In the genomic region with DNA sequence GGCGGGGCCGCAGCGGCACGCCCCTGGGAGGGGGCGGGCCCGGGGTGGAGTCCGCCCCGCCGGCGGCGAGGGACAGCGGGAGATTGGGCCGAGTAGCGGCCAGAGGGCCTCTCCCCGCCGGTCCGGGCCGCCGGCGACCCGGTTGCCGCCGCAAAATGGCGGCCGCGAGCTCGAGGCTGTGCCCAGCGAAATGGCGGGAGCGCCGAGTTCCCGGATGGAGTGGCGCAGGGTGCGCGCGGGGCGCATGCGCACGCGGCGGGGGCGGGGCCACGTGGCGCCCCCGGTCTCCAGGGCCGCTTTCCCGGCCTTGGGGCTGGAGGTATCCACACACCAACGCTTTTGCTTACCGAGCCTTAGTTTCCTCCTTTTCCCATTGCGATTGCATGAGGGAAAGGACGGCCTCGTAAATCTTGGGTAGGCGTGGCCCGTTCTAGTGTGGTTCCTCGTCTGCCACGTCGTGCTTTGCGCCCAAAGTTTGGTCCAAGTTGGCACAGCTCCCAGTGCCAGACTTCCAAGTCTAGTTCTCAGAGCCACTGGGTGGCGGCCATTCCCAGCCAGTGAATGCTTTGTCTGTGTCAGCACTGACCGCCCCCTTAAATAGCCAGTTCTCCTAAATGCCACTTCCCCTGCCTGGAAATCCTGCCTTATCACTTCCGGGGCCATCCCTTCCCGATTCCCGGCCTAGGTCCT, we compare ENCODE assay signal across 1 cellular context.
TF ChIP-seq lines count a peak whose summit lies in the region.

No MANE protein-coding gene starts in this region.

TF ChIP-seq in K562, 482 proteins besides CTCF, POLR2A, EP300 and RAD21 (continued from another document and continues in another):
- TF ChIP-seq, protein P1, sequence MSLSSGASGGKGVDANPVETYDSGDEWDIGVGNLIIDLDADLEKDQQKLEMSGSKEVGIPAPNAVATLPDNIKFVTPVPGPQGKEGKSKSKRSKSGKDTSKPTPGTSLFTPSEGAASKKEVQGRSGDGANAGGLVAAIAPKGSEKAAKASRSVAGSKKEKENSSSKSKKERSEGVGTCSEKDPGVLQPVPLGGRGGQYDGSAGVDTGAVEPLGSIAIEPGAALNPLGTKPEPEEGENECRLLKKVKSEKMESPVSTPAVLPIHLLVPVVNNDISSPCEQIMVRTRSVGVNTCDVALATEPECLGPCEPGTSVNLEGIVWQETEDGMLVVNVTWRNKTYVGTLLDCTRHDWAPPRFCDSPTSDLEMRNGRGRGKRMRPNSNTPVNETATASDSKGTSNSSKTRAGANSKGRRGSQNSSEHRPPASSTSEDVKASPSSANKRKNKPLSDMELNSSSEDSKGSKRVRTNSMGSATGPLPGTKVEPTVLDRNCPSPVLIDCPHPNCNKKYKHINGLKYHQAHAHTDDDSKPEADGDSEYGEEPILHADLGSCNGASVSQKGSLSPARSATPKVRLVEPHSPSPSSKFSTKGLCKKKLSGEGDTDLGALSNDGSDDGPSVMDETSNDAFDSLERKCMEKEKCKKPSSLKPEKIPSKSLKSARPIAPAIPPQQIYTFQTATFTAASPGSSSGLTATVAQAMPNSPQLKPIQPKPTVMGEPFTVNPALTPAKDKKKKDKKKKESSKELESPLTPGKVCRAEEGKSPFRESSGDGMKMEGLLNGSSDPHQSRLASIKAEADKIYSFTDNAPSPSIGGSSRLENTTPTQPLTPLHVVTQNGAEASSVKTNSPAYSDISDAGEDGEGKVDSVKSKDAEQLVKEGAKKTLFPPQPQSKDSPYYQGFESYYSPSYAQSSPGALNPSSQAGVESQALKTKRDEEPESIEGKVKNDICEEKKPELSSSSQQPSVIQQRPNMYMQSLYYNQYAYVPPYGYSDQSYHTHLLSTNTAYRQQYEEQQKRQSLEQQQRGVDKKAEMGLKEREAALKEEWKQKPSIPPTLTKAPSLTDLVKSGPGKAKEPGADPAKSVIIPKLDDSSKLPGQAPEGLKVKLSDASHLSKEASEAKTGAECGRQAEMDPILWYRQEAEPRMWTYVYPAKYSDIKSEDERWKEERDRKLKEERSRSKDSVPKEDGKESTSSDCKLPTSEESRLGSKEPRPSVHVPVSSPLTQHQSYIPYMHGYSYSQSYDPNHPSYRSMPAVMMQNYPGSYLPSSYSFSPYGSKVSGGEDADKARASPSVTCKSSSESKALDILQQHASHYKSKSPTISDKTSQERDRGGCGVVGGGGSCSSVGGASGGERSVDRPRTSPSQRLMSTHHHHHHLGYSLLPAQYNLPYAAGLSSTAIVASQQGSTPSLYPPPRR (CRISPR knock-in tag; IDR thresholded peaks at IDR 0.05; ENCODE audit: borderline replicate concordance) = no peak
- TF ChIP-seq PYGO2 (tag; IDR thresholded peaks at IDR 0.05) = no peak
- no peak for TF ChIP-seq NCOA6 (IDR thresholded peaks at IDR 0.05)
- TF ChIP-seq, protein P2, sequence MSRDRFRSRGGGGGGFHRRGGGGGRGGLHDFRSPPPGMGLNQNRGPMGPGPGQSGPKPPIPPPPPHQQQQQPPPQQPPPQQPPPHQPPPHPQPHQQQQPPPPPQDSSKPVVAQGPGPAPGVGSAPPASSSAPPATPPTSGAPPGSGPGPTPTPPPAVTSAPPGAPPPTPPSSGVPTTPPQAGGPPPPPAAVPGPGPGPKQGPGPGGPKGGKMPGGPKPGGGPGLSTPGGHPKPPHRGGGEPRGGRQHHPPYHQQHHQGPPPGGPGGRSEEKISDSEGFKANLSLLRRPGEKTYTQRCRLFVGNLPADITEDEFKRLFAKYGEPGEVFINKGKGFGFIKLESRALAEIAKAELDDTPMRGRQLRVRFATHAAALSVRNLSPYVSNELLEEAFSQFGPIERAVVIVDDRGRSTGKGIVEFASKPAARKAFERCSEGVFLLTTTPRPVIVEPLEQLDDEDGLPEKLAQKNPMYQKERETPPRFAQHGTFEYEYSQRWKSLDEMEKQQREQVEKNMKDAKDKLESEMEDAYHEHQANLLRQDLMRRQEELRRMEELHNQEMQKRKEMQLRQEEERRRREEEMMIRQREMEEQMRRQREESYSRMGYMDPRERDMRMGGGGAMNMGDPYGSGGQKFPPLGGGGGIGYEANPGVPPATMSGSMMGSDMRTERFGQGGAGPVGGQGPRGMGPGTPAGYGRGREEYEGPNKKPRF (IDR thresholded peaks at IDR 0.05; ENCODE audit: low read depth, low read length) = no peak
- TF ChIP-seq, protein P3, sequence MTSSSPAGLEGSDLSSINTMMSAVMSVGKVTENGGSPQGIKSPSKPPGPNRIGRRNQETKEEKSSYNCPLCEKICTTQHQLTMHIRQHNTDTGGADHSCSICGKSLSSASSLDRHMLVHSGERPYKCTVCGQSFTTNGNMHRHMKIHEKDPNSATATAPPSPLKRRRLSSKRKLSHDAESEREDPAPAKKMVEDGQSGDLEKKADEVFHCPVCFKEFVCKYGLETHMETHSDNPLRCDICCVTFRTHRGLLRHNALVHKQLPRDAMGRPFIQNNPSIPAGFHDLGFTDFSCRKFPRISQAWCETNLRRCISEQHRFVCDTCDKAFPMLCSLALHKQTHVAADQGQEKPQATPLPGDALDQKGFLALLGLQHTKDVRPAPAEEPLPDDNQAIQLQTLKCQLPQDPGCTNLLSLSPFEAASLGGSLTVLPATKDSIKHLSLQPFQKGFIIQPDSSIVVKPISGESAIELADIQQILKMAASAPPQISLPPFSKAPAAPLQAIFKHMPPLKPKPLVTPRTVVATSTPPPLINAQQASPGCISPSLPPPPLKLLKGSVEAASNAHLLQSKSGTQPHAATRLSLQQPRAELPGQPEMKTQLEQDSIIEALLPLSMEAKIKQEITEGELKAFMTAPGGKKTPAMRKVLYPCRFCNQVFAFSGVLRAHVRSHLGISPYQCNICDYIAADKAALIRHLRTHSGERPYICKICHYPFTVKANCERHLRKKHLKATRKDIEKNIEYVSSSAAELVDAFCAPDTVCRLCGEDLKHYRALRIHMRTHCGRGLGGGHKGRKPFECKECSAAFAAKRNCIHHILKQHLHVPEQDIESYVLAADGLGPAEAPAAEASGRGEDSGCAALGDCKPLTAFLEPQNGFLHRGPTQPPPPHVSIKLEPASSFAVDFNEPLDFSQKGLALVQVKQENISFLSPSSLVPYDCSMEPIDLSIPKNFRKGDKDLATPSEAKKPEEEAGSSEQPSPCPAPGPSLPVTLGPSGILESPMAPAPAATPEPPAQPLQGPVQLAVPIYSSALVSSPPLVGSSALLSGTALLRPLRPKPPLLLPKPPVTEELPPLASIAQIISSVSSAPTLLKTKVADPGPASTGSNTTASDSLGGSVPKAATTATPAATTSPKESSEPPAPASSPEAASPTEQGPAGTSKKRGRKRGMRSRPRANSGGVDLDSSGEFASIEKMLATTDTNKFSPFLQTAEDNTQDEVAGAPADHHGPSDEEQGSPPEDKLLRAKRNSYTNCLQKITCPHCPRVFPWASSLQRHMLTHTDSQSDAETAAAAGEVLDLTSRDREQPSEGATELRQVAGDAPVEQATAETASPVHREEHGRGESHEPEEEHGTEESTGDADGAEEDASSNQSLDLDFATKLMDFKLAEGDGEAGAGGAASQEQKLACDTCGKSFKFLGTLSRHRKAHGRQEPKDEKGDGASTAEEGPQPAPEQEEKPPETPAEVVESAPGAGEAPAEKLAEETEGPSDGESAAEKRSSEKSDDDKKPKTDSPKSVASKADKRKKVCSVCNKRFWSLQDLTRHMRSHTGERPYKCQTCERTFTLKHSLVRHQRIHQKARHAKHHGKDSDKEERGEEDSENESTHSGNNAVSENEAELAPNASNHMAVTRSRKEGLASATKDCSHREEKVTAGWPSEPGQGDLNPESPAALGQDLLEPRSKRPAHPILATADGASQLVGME (CRISPR knock-in tag; IDR thresholded peaks at IDR 0.05) = peak; percentile 72
- no peak for TF ChIP-seq XRCC4 (IDR thresholded peaks at IDR 0.05; ENCODE audit: extremely low read depth, insufficient read depth, insufficient read length)
- TF ChIP-seq BCOR (IDR thresholded peaks at IDR 0.05) = no peak
- TF ChIP-seq, protein P4, sequence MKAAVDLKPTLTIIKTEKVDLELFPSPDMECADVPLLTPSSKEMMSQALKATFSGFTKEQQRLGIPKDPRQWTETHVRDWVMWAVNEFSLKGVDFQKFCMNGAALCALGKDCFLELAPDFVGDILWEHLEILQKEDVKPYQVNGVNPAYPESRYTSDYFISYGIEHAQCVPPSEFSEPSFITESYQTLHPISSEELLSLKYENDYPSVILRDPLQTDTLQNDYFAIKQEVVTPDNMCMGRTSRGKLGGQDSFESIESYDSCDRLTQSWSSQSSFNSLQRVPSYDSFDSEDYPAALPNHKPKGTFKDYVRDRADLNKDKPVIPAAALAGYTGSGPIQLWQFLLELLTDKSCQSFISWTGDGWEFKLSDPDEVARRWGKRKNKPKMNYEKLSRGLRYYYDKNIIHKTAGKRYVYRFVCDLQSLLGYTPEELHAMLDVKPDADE (conservative IDR thresholded peaks at IDR 0.05; ENCODE audit: control insufficient read depth, low read depth, low read length) = peak; percentile 85; the same call in 1 of the 2 replicates
- no peak for TF ChIP-seq NR2C2 (CRISPR knock-in tag; IDR thresholded peaks at IDR 0.05)
- TF ChIP-seq NR2C2 (tag; IDR thresholded peaks at IDR 0.05) = peak; percentile 78
- TF ChIP-seq ZNF124 (CRISPR knock-in tag; IDR thresholded peaks at IDR 0.05) = no peak
- TF ChIP-seq NCOR1 (IDR thresholded peaks at IDR 0.05) = peak; percentile 25; the same call in 1 of the 2 replicates
- TF ChIP-seq RFX5 (IDR thresholded peaks at IDR 0.05; ENCODE audit: low read depth, low read length) = no peak; the same call in 1 of the 2 replicates
- peak; percentile 93 for TF ChIP-seq POLR2H (tag; IDR thresholded peaks at IDR 0.05; ENCODE audit: low read depth)
- 0 out of 2 replicates have a peak, but pooled peaks have one; percentile 38 for TF ChIP-seq NR2C1 (IDR thresholded peaks at IDR 0.05)
- peak; percentile 69 for TF ChIP-seq NR2C1 (tag; IDR thresholded peaks at IDR 0.05)
- TF ChIP-seq SMARCC2 (IDR thresholded peaks at IDR 0.05; ENCODE audit: low read depth) = no peak
- TF ChIP-seq SIN3A (IDR thresholded peaks at IDR 0.05; ENCODE audit: borderline replicate concordance in 2 of 2, control insufficient read depth in 1 of 2, low read depth in 2 of 2, low read length in 2 of 2) = peak; percentile 71 to 86; a peak in 2 of 4 replicates
- TF ChIP-seq CAMTA2 (CRISPR knock-in tag; conservative IDR thresholded peaks at IDR 0.05) = 0 out of 2 replicates have a peak, but pooled peaks have one; percentile 76
- TF ChIP-seq, protein P5, sequence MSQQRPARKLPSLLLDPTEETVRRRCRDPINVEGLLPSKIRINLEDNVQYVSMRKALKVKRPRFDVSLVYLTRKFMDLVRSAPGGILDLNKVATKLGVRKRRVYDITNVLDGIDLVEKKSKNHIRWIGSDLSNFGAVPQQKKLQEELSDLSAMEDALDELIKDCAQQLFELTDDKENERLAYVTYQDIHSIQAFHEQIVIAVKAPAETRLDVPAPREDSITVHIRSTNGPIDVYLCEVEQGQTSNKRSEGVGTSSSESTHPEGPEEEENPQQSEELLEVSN (IDR thresholded peaks at IDR 0.05; ENCODE audit: borderline replicate concordance in 1 of 2, extremely low read depth in 1 of 2, insufficient read depth in 1 of 2, insufficient read length in 1 of 2, low read depth in 1 of 2, low read length in 1 of 2, poor library complexity in 1 of 2, severe bottlenecking in 1 of 2) = peak; percentile 98 to 99
- no peak for TF ChIP-seq TAF7 (tag; IDR thresholded peaks at IDR 0.05)
- TF ChIP-seq ZNF263 (CRISPR knock-in tag; IDR thresholded peaks at IDR 0.05; ENCODE audit: borderline replicate concordance) = peak; percentile 30
- TF ChIP-seq, protein P6, sequence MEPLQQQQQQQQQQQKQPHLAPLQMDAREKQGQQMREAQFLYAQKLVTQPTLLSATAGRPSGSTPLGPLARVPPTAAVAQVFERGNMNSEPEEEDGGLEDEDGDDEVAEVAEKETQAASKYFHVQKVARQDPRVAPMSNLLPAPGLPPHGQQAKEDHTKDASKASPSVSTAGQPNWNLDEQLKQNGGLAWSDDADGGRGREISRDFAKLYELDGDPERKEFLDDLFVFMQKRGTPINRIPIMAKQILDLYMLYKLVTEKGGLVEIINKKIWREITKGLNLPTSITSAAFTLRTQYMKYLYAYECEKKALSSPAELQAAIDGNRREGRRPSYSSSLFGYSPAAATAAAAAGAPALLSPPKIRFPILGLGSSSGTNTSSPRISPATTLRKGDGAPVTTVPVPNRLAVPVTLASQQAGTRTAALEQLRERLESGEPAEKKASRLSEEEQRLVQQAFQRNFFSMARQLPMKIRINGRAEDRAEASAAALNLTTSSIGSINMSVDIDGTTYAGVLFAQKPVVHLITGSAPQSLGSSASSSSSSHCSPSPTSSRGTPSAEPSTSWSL (CRISPR knock-in tag; IDR thresholded peaks at IDR 0.05; ENCODE audit: borderline replicate concordance) = no peak
- no peak for TF ChIP-seq CSDE1 (IDR thresholded peaks at IDR 0.05)
- peak; percentile 74 for TF ChIP-seq NFIC (IDR thresholded peaks at IDR 0.05)
- 0 out of 2 replicates have a peak, but pooled peaks have one; percentile 28 for TF ChIP-seq NBN (IDR thresholded peaks at IDR 0.05; ENCODE audit: low read depth)
- TF ChIP-seq DDX20 (tag; IDR thresholded peaks at IDR 0.05; ENCODE audit: low read depth) = no peak
- TF ChIP-seq, protein P7, sequence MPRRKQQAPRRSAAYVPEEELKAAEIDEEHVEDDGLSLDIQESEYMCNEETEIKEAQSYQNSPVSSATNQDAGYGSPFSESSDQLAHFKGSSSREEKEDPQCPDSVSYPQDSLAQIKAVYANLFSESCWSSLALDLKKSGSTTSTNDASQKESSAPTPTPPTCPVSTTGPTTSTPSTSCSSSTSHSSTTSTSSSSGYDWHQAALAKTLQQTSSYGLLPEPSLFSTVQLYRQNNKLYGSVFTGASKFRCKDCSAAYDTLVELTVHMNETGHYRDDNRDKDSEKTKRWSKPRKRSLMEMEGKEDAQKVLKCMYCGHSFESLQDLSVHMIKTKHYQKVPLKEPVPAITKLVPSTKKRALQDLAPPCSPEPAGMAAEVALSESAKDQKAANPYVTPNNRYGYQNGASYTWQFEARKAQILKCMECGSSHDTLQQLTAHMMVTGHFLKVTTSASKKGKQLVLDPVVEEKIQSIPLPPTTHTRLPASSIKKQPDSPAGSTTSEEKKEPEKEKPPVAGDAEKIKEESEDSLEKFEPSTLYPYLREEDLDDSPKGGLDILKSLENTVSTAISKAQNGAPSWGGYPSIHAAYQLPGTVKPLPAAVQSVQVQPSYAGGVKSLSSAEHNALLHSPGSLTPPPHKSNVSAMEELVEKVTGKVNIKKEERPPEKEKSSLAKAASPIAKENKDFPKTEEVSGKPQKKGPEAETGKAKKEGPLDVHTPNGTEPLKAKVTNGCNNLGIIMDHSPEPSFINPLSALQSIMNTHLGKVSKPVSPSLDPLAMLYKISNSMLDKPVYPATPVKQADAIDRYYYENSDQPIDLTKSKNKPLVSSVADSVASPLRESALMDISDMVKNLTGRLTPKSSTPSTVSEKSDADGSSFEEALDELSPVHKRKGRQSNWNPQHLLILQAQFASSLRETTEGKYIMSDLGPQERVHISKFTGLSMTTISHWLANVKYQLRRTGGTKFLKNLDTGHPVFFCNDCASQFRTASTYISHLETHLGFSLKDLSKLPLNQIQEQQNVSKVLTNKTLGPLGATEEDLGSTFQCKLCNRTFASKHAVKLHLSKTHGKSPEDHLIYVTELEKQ (CRISPR knock-in tag; IDR thresholded peaks at IDR 0.05) = no peak
- TF ChIP-seq DNMT1 (IDR thresholded peaks at IDR 0.05) = no peak
- no peak for TF ChIP-seq SMAD3 (CRISPR knock-in tag; conservative IDR thresholded peaks at IDR 0.05)
- TF ChIP-seq NR2F6 (CRISPR knock-in tag; IDR thresholded peaks at IDR 0.05) = no peak
- no peak for TF ChIP-seq ZNF140 (CRISPR knock-in tag; IDR thresholded peaks at IDR 0.05)
- TF ChIP-seq CBX8 (IDR thresholded peaks at IDR 0.05; ENCODE audit: borderline replicate concordance, extremely low read depth, low read depth, low read length, poor library complexity, severe bottlenecking) = no peak
- no peak for TF ChIP-seq U2AF1 (optimal IDR thresholded peaks at IDR 0.05; ENCODE audit: low read depth, low read length)
